In the genomic region with DNA sequence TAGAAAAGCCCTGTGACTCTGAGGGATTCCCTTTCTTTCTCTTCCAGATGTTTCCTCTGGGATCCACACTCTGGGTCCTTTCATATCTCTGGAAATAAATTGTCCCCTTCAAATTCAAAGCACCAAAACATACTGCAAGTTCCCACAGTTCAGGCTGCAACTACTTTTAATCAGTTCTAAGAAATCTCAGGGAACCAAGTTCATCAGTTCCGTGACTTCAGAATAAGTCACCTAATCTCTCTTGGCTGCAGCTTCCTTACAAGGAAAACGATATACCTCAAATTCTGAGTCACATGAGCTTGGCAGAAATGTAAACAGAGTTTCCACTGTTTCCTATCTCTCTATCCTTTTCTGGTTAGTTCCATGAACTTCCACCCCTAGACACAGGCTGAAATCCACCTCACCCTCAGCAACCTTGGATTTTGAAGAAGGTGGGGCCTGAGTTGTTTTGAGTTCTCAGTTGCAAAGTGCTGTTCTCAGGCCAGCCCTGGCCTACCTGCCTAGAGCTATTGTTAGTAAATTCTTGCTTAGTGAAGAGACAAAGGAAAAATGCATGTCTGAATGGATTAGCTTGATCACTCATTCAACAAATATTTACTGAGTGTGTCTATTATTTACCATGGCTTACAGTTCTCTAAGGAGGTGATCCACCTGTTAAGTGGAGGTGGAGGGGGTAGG, we compare ENCODE assay signal across 12 cellular contexts. TPM values are rescaled to one million over a fixed set of nuclear protein-coding genes. Genes with fewer than 3 reads are reported as not detected.
DNase-seq lines count a peak whose midpoint lies in the region; ATAC-seq and TF ChIP-seq lines count a peak whose summit lies in the region.
"Had no signal": no experiment of that assay in that cellular context is flagged by ENCODE, and none has a peak within 500 bp of the region (broad histone marks: within the 10 kb centered on the region; RNA-seq: fewer than 3 reads in every experiment).

No MANE protein-coding gene starts in this region.

- no peaks in the 10 kb centered on the region for H4K20me1 ChIP-seq in GM23248 (ENCODE audit: insufficient read depth)

- intact Hi-C loops in spleen (cut with DNase I; ENCODE audit: low total_unique reads) (no loop called here), left ventricle myocardium inferior (cut with micrococcal nuclease) (no loop called here)

- H3K36me3 ChIP-seq in GM23248 (ENCODE audit: low read depth) (no peaks in the 10 kb centered on the region), spleen (no peaks in the 10 kb centered on the region), left ventricle myocardium inferior (no peaks in the 10 kb centered on the region)

- no peaks in the 10 kb centered on the region for H3K27me3 Mint-ChIP-seq in mesothelial cell of epicardium (ENCODE audit: low read depth)

- H3K4me1 Mint-ChIP-seq in mesothelial cell of epicardium = peaks cover 14% of the 10 kb centered on the region

- no peaks in the 10 kb centered on the region for H3K9me3 Mint-ChIP-seq in mesothelial cell of epicardium

- WGBS in GM23248 (ENCODE audit: low coverage in 1 of 2, low lambda C conversion rate in 2 of 2, missing lambda C conversion rate in 2 of 2), 2 experiments = 0 to 12% methylated on average over 2 of the region's 2 CpGs
- WGBS in spleen, 5 donors = 66 to 87% (median 69%) methylated on average over 2 of the region's 2 CpGs

- peak overlapping the region; percentile 0; the same call in 1 of the 2 replicates for H2AFZ ChIP-seq in GM23248

- no peak for TF ChIP-seq CTCF in mesothelial cell of epicardium (IDR thresholded peaks at IDR 0.05; ENCODE audit: unreplicated experiment)
- no peak for TF ChIP-seq CTCF in spleen (IDR thresholded peaks at IDR 0.05 in 8 of 11, conservative IDR thresholded peaks at IDR 0.05 in 3 of 11)
- TF ChIP-seq CTCF in left ventricle myocardium inferior (IDR thresholded peaks at IDR 0.05; ENCODE audit: borderline replicate concordance) = no peak

- H3F3A ChIP-seq in GM23248 (ENCODE audit: insufficient read depth) = peaks cover 35% of the 10 kb centered on the region

- TF ChIP-seq POLR2A in spleen (IDR thresholded peaks at IDR 0.05) = no peak

- H3K4me3 Mint-ChIP-seq in mesothelial cell of epicardium = no peak overlapping the region

- no peaks in the 10 kb centered on the region for H3K36me3 Mint-ChIP-seq in mesothelial cell of epicardium

- H3K9me3 ChIP-seq in GM23248 (ENCODE audit: low read depth) = no peaks in the 10 kb centered on the region
- no peaks in the 10 kb centered on the region for H3K9me3 ChIP-seq in spleen
- no peaks in the 10 kb centered on the region for H3K9me3 ChIP-seq in left ventricle myocardium inferior (replicated peaks)

- H3K27ac Mint-ChIP-seq in mesothelial cell of epicardium = peak overlapping the region; percentile 24

- H3K27me3 ChIP-seq in GM23248 (replicated peaks; ENCODE audit: insufficient read depth) (no peaks in the 10 kb centered on the region), spleen (replicated peaks in 1 of 7) (no peaks in the 10 kb centered on the region), left ventricle myocardium inferior (ENCODE audit: low read depth) (no peaks in the 10 kb centered on the region)

- H3K9me2 ChIP-seq in GM23248 (ENCODE audit: insufficient read depth) = no peaks in the 10 kb centered on the region

- ATAC-seq in GM18517 (IDR thresholded peaks at IDR 0.05; ENCODE audit: unreplicated experiment) = no peak

- H3K4me2 ChIP-seq in GM23248 (ENCODE audit: unreplicated experiment) = peak overlapping the region; percentile 56

- H3K4me3 ChIP-seq in GM23248 = no peak overlapping the region
- H3K4me3 ChIP-seq in spleen = no peak overlapping the region
- no peak overlapping the region for H3K4me3 ChIP-seq in left ventricle myocardium inferior

- DNase-seq in GM23248 = peak; percentile 82
- DNase-seq in NCI-H748 treated with DMSO at 0.1 percent for 48 hours (lab: John Stamatoyannopoulos, UW) = peak; percentile 24
- peak; percentile 49 for DNase-seq in dedifferentiated amniotic fluid mesenchymal stem cell (ENCODE audit: extremely low spot score)
- DNase-seq in mesothelial cell of epicardium (ENCODE audit: low spot score in 2 of 2, unreplicated experiment in 2 of 2) = no peak
- no peak for DNase-seq in Kasumi-1 (lab: John Stamatoyannopoulos, UW)
- DNase-seq in spleen = no peak
- no peak for DNase-seq in left ventricle myocardium inferior
- DNase-seq: activated effector memory CD4-positive, alpha-beta T cell treated with anti-CD3 and anti-CD28 coated beads, Interleukin-2, amount 50 U/mL, for 16 hours; foreskin melanocyte; NCI-H2107; nucleus accumbens had no signal

- H3K9ac ChIP-seq in GM23248 = no peak overlapping the region; the same call in 1 of the 2 replicates

- H3K4me1 ChIP-seq in GM23248 (ENCODE audit: insufficient read depth) (peaks cover 48% of the 10 kb centered on the region), spleen (peaks cover 0 to 43% (median 19%) of the 10 kb centered on the region in 6 donors), left ventricle myocardium inferior (no peaks in the 10 kb centered on the region)

- in situ Hi-C loops in GM23248 (cut with MboI) = no loop called here

- no peaks in the 10 kb centered on the region for H3K79me2 ChIP-seq in GM23248 (ENCODE audit: insufficient read depth)

- H3K27ac ChIP-seq in GM23248 = peak overlapping the region; percentile 55
- H3K27ac ChIP-seq in spleen = no peak overlapping the region
- no peak overlapping the region for H3K27ac ChIP-seq in left ventricle myocardium inferior (replicated peaks)

RNA-seq across cellular contexts. Expression of a gene that starts 59.3 kb away (rescaled TPM):
- total RNA-seq in GM23248 (2014; rRNA removed; shearing (Covaris generic)) = 15.3 and 18.7 TPM in 2 replicates
- polyA plus RNA-seq in GM23248 (2016; fragmentation: Nextera tagmentation; extraction: Ambion mirVana) = 29.0 and 30.6 TPM in 2 replicates
- total RNA-seq in mesothelial cell of epicardium = 1.1 to 1.7 TPM (median 1.4 TPM) in 3 replicates
- total RNA-seq in spleen = 10 to 100 TPM in 1 of 7 donors, 1 to 10 TPM in 6; 1.8 to 11.8 (median 3.9) TPM
- polyA plus RNA-seq in spleen = 1 to 10 TPM; 3.5 to 7.8 (median 5.4) TPM
- 0.69 TPM for total RNA-seq in left ventricle myocardium inferior

Comparison
In these comparisons a context has a peak if more than half of its experiments do, and no peak if none do; other contexts are left out.
1. DNase-seq: peak in GM23248 (single experiment), NCI-H748 treated with DMSO at 0.1 percent for 48 hours (single experiment) and dedifferentiated amniotic fluid mesenchymal stem cell (single experiment); none in mesothelial cell of epicardium (0 of 2), Kasumi-1 (0 of 2), spleen (single experiment) and left ventricle myocardium inferior (single experiment).